ENCODE assay signal across 11 cellular contexts in the genomic region with DNA sequence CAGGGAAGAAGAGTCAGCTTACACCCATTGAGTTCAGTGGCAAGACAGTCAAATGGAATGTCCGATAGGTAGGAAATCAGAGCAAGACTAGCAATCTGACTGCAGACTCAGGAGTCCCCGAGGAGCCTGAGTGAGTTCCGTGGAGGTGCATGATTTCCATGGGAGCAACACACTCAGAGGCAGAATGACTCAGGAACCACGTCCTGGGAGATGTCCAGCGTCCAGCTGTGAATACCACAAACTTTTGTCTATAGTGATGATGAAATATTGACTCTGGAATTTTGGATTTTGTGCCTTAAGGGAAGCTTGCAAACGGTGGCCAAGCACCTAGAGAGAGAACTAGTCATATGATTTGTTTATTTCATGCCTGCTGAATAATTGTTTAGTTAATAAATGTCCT.
DNase-seq lines count a peak whose midpoint lies in the region; ATAC-seq and TF ChIP-seq lines count a peak whose summit lies in the region.
"Had no signal": no experiment of that assay in that cellular context is flagged by ENCODE, and none has a peak within 500 bp of the region (broad histone marks: within the 10 kb centered on the region; RNA-seq: fewer than 3 reads in every experiment).

No MANE protein-coding gene starts in this region.

- in situ Hi-C loops in G401 (cut with HindIII; ENCODE audit: low sequenced_read_pairs), result no loop called here

- H3K4me1 ChIP-seq in HEK293 (ENCODE audit: control insufficient read depth, insufficient read depth, low read length) (peaks cover 9% of the 10 kb centered on the region), adipocyte (ENCODE audit: control insufficient read depth, insufficient read depth, low read length) (peaks cover 10% of the 10 kb centered on the region), left ventricle myocardium inferior (no peaks in the 10 kb centered on the region)

- no peak for TF ChIP-seq CTCF in HEK293 (tag by site-specific recombination; IDR thresholded peaks at IDR 0.05)
- no peak for TF ChIP-seq CTCF in left ventricle myocardium inferior (IDR thresholded peaks at IDR 0.05; ENCODE audit: borderline replicate concordance)

- ATAC-seq in GM18858 (IDR thresholded peaks at IDR 0.05; ENCODE audit: unreplicated experiment) (no peak), GM21528 (IDR thresholded peaks at IDR 0.05; ENCODE audit: low FRiP score, unreplicated experiment) (no peak)

- intact Hi-C loops in left ventricle myocardium inferior (cut with micrococcal nuclease), result no loop called here

- no peaks in the 10 kb centered on the region for H3K9me3 ChIP-seq in HEK293 (ENCODE audit: control insufficient read depth, insufficient read depth, low read depth, low read length)
- no peaks in the 10 kb centered on the region for H3K9me3 ChIP-seq in adipocyte (ENCODE audit: control insufficient read depth, low read length)
- H3K9me3 ChIP-seq in left ventricle myocardium inferior (replicated peaks), result no peaks in the 10 kb centered on the region

- POLR2A ChIA-PET in HEK293 (lab: Yijun Ruan, JAX), result no interaction called here

- H3K4me3 ChIP-seq in HEK293 (ENCODE audit: low read depth, low read length) (no peak overlapping the region), adipocyte (ENCODE audit: low read length) (no peak overlapping the region), left ventricle myocardium inferior (no peak overlapping the region)

- peak; percentile 84 for DNase-seq in adipocyte (ENCODE audit: low read depth)
- peak; percentile 50 for DNase-seq in left ventricle myocardium inferior
- DNase-seq in stromal cell of bone marrow (ENCODE audit: low read depth), result peak; percentile 78
- DNase-seq in stimulated activated CD8-positive, alpha-beta memory T cell treated with anti-CD3 and anti-CD28 coated beads, Interleukin-4, amount 100 ng/mL, for 48 hours, result no peak
- no peak for DNase-seq in G401 (ENCODE audit: low spot score)
- DNase-seq: activated naive CD4-positive, alpha-beta T cell treated with Interleukin-2 at 50 U/mL for 16 hours; KBM-7; NCI-H748 treated with DMSO at 0.1 percent for 48 hours had no signal

- no peak overlapping the region for H3K9ac ChIP-seq in adipocyte (ENCODE audit: low read length)

- H3K36me3 ChIP-seq in HEK293 (ENCODE audit: control insufficient read depth in 2 of 2, insufficient read depth in 1 of 2, low read length in 2 of 2) (no peaks in the 10 kb centered on the region), adipocyte (ENCODE audit: control insufficient read depth, insufficient read depth, low read length, severe bottlenecking) (no peaks in the 10 kb centered on the region), left ventricle myocardium inferior (no peaks in the 10 kb centered on the region)

- no peaks in the 10 kb centered on the region for H3K27me3 ChIP-seq in adipocyte (replicated peaks; ENCODE audit: control insufficient read depth, insufficient read depth, low read length)
- H3K27me3 ChIP-seq in left ventricle myocardium inferior (ENCODE audit: low read depth), result peaks cover 6% of the 10 kb centered on the region

- H3K27ac ChIP-seq in HEK293 (ENCODE audit: extremely low read depth, low read depth, low read length), result no peak overlapping the region
- no peak overlapping the region for H3K27ac ChIP-seq in left ventricle myocardium inferior (replicated peaks)

- CTCF ChIA-PET in HEK293 (lab: Yijun Ruan, JAX), result interaction anchor here (0.6 to 0.9 kb wide), 2 partner anchors 287 to 969 kb away, joined by 4 read pairs; no protein-coding TSS in a partner anchor

TF ChIP-seq in HEK293, 187 proteins besides CTCF, POLR2A, EP300 and RAD21:
- TF ChIP-seq ZIC2 (tag by site-specific recombination; IDR thresholded peaks at IDR 0.05) (no peak; the same call in 1 of the 2 replicates), ZBTB17 (tag by site-specific recombination; IDR thresholded peaks at IDR 0.05) (peak; percentile 16; the same call in 1 of the 2 replicates), ZBTB6 (tag by site-specific recombination; IDR thresholded peaks at IDR 0.05) (no peak), ZNF585B (tag by site-specific recombination; IDR thresholded peaks at IDR 0.05) (no peak), ZNF629 (tag by site-specific recombination; IDR thresholded peaks at IDR 0.05) (0 out of 2 replicates have a peak, but pooled peaks have one; percentile 14), ZNF843 (tag by site-specific recombination; IDR thresholded peaks at IDR 0.05) (no peak), SCRT1 (tag by site-specific recombination; IDR thresholded peaks at IDR 0.05; ENCODE audit: borderline replicate concordance) (no peak), ZBTB1 (tag by site-specific recombination; IDR thresholded peaks at IDR 0.05) (no peak), HOXC10 (CRISPR knock-in tag; IDR thresholded peaks at IDR 0.05) (no peak), ZNF19 (tag by site-specific recombination; IDR thresholded peaks at IDR 0.05; ENCODE audit: low read depth) (no peak), PRDM10 (tag by site-specific recombination; IDR thresholded peaks at IDR 0.05) (peak; percentile 41; the same call in 1 of the 2 replicates), ZNF248 (tag by site-specific recombination; IDR thresholded peaks at IDR 0.05) (no peak), ZNF112 (tag by site-specific recombination; IDR thresholded peaks at IDR 0.05) (no peak)
- TF ChIP-seq, protein P1, sequence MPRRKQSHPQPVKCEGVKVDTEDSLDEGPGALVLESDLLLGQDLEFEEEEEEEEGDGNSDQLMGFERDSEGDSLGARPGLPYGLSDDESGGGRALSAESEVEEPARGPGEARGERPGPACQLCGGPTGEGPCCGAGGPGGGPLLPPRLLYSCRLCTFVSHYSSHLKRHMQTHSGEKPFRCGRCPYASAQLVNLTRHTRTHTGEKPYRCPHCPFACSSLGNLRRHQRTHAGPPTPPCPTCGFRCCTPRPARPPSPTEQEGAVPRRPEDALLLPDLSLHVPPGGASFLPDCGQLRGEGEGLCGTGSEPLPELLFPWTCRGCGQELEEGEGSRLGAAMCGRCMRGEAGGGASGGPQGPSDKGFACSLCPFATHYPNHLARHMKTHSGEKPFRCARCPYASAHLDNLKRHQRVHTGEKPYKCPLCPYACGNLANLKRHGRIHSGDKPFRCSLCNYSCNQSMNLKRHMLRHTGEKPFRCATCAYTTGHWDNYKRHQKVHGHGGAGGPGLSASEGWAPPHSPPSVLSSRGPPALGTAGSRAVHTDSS (tag by site-specific recombination; IDR thresholded peaks at IDR 0.05), result no peak

Comparison
In these comparisons a context has a peak if more than half of its experiments do, and no peak if none do; other contexts are left out.
1. DNase-seq: peak in adipocyte (single experiment), left ventricle myocardium inferior (single experiment) and stromal cell of bone marrow (single experiment); none in stimulated activated CD8-positive, alpha-beta memory T cell treated with anti-CD3 and anti-CD28 coated beads, Interleukin-4, amount 100 ng/mL, for 48 hours (single experiment) and G401 (single experiment).